ENCODE assay signal across 20 cellular contexts in genomic region chr13:114154476-114154875, GRCh38. TPM values are rescaled to one million over a fixed set of nuclear protein-coding genes. Genes with fewer than 3 reads are reported as not detected.
DNase-seq lines count a peak whose midpoint lies in the region; ATAC-seq and TF ChIP-seq lines count a peak whose summit lies in the region.
"Had no signal": no experiment of that assay in that cellular context is flagged by ENCODE, and none has a peak within 500 bp of the region (broad histone marks: within the 10 kb centered on the region; RNA-seq: fewer than 3 reads in every experiment).

No MANE protein-coding gene starts in this region.

- H3K9me3 Mint-ChIP-seq in activated CD4-positive, alpha-beta T cell treated with anti-CD3 and anti-CD28 coated beads, Interleukin-2, amount 10 ng/mL, durations not matched to agents 7 days and 5 days = peaks cover 14% of the 10 kb centered on the region
- H3K9me3 Mint-ChIP-seq in activated naive CD8-positive, alpha-beta T cell treated with anti-CD3 and anti-CD28 coated beads, Interleukin-2, amount 10 ng/mL, durations not matched to agents 7 days and 5 days = peaks cover 3% of the 10 kb centered on the region
- peaks cover 5% of the 10 kb centered on the region for H3K9me3 Mint-ChIP-seq in stimulated activated memory B cell treated with anti-CD40 and anti-IgM and Interleukin-4, amounts not matched to agents 10 μg/mL and 1 μg/mL and 100 μg/mL, for 72 hours

- H3K27ac Mint-ChIP-seq in activated CD4-positive, alpha-beta T cell treated with anti-CD3 and anti-CD28 coated beads, Interleukin-2, amount 10 ng/mL, durations not matched to agents 7 days and 5 days = peak overlapping the region; percentile 57
- H3K27ac Mint-ChIP-seq in activated naive CD8-positive, alpha-beta T cell treated with anti-CD3 and anti-CD28 coated beads, Interleukin-2, amount 10 ng/mL, durations not matched to agents 7 days and 5 days = peak overlapping the region; percentile 78
- H3K27ac Mint-ChIP-seq in stimulated activated memory B cell treated with anti-CD40 and anti-IgM and Interleukin-4, amounts not matched to agents 10 μg/mL and 1 μg/mL and 100 μg/mL, for 72 hours = peak overlapping the region; percentile 74
- H3K27ac Mint-ChIP-seq: neural progenitor cell had no signal

- no peak for TF ChIP-seq CTCF in NB4 (IDR thresholded peaks at IDR 0.05; ENCODE audit: low read depth, low read length)

- peaks cover 35% of the 10 kb centered on the region for H3K36me3 Mint-ChIP-seq in activated CD4-positive, alpha-beta T cell treated with anti-CD3 and anti-CD28 coated beads, Interleukin-2, amount 10 ng/mL, durations not matched to agents 7 days and 5 days (ENCODE audit: low read depth)
- H3K36me3 Mint-ChIP-seq in activated naive CD8-positive, alpha-beta T cell treated with anti-CD3 and anti-CD28 coated beads, Interleukin-2, amount 10 ng/mL, durations not matched to agents 7 days and 5 days = peaks cover 2% of the 10 kb centered on the region
- H3K36me3 Mint-ChIP-seq in stimulated activated memory B cell treated with anti-CD40 and anti-IgM and Interleukin-4, amounts not matched to agents 10 μg/mL and 1 μg/mL and 100 μg/mL, for 72 hours = no peaks in the 10 kb centered on the region
- H3K36me3 Mint-ChIP-seq: activated naive CD4-positive, alpha-beta T cell treated with anti-CD3 and anti-CD28 coated beads, Interleukin-2, amount 50 U/mL, for 72 hours; neural progenitor cell had no signal

- H3K4me3 Mint-ChIP-seq in activated CD4-positive, alpha-beta T cell treated with anti-CD3 and anti-CD28 coated beads, Interleukin-2, amount 10 ng/mL, durations not matched to agents 7 days and 5 days = no peak overlapping the region
- peak overlapping the region; percentile 80 for H3K4me3 Mint-ChIP-seq in activated naive CD8-positive, alpha-beta T cell treated with anti-CD3 and anti-CD28 coated beads, Interleukin-2, amount 10 ng/mL, durations not matched to agents 7 days and 5 days
- H3K4me3 Mint-ChIP-seq in stimulated activated memory B cell treated with anti-CD40 and anti-IgM and Interleukin-4, amounts not matched to agents 10 μg/mL and 1 μg/mL and 100 μg/mL, for 72 hours = peak overlapping the region; percentile 69
- H3K4me3 Mint-ChIP-seq: neural progenitor cell had no signal

- peaks cover 80% of the 10 kb centered on the region for H3K4me1 Mint-ChIP-seq in activated CD4-positive, alpha-beta T cell treated with anti-CD3 and anti-CD28 coated beads, Interleukin-2, amount 10 ng/mL, durations not matched to agents 7 days and 5 days
- peaks cover 31% of the 10 kb centered on the region for H3K4me1 Mint-ChIP-seq in activated naive CD8-positive, alpha-beta T cell treated with anti-CD3 and anti-CD28 coated beads, Interleukin-2, amount 10 ng/mL, durations not matched to agents 7 days and 5 days
- peaks cover 40% of the 10 kb centered on the region for H3K4me1 Mint-ChIP-seq in stimulated activated memory B cell treated with anti-CD40 and anti-IgM and Interleukin-4, amounts not matched to agents 10 μg/mL and 1 μg/mL and 100 μg/mL, for 72 hours

- POLR2A ChIA-PET in activated CD4-positive, alpha-beta T cell treated with anti-CD3 and anti-CD28 coated beads, Interleukin-2, amount 10 ng/mL, durations not matched to agents 7 days and 5 days (lab: Charles Lee) = no interaction called here
- POLR2A ChIA-PET in activated naive CD8-positive, alpha-beta T cell treated with anti-CD3 and anti-CD28 coated beads, Interleukin-2, amount 10 ng/mL, durations not matched to agents 7 days and 5 days (lab: Charles Lee) = interaction anchor here (1.3 kb wide), 1 partner anchor 10 kb away, joined by 3 read pairs; no protein-coding TSS in a partner anchor

- no peak for TF ChIP-seq POLR2A in NB4 (IDR thresholded peaks at IDR 0.05; ENCODE audit: extremely low read depth, insufficient read length)

- peaks cover 6% of the 10 kb centered on the region for H3K27me3 Mint-ChIP-seq in activated CD4-positive, alpha-beta T cell treated with anti-CD3 and anti-CD28 coated beads, Interleukin-2, amount 10 ng/mL, durations not matched to agents 7 days and 5 days
- peaks cover 10% of the 10 kb centered on the region for H3K27me3 Mint-ChIP-seq in activated naive CD8-positive, alpha-beta T cell treated with anti-CD3 and anti-CD28 coated beads, Interleukin-2, amount 10 ng/mL, durations not matched to agents 7 days and 5 days
- H3K27me3 Mint-ChIP-seq in stimulated activated memory B cell treated with anti-CD40 and anti-IgM and Interleukin-4, amounts not matched to agents 10 μg/mL and 1 μg/mL and 100 μg/mL, for 72 hours = peaks cover 12% of the 10 kb centered on the region

- peak; percentile 72 for ATAC-seq in activated naive CD8-positive, alpha-beta T cell treated with anti-CD3 and anti-CD28 coated beads, Interleukin-2, amount 10 ng/mL, durations not matched to agents 7 days and 5 days (ENCODE audit: low read depth)
- peak; percentile 50 for ATAC-seq in stimulated activated memory B cell treated with anti-CD40 and anti-IgM and Interleukin-4, amounts not matched to agents 10 μg/mL and 1 μg/mL and 100 μg/mL, for 72 hours
- ATAC-seq: A549; activated naive CD4-positive, alpha-beta T cell treated with anti-CD3 and anti-CD28 coated beads, Interleukin-2, amount 50 U/mL, for 72 hours; esophagus mucosa had no signal

- CTCF ChIA-PET in activated CD4-positive, alpha-beta T cell treated with anti-CD3 and anti-CD28 coated beads, Interleukin-2, amount 10 ng/mL, durations not matched to agents 7 days and 5 days (lab: Charles Lee) = interaction anchor here (0.6 to 0.7 kb wide), 2 partner anchors 13 to 41 kb away, joined by 3 to 4 read pairs; no protein-coding TSS in a partner anchor

- DNase-seq in activated CD4-positive, alpha-beta T cell treated with anti-CD3 and anti-CD28 coated beads, Interleukin-2, amount 10 ng/mL, durations not matched to agents 7 days and 5 days = no peak
- no peak for DNase-seq in activated CD4-positive, alpha-beta T cell treated with anti-CD3 and anti-CD28 coated beads for 48 hours
- peak; percentile 77 for DNase-seq in NB4 (ENCODE audit: low read depth)
- no peak for DNase-seq in activated naive CD8-positive, alpha-beta T cell treated with anti-CD3 and anti-CD28 coated beads, Interleukin-2, amount 10 ng/mL, durations not matched to agents 7 days and 5 days
- no peak for DNase-seq in GM03348 (ENCODE audit: low spot score)
- DNase-seq in NCI-H748 (lab: John Stamatoyannopoulos, UW; ENCODE audit: unreplicated experiment) = no peak
- no peak for DNase-seq in NCI-H2081 treated with DMSO at 0.1 percent for 48 hours (lab: John Stamatoyannopoulos, UW)
- DNase-seq: dermis blood vessel endothelial cell, NCI-H1105 treated with DMSO at 0.1 percent for 48 hours, NCI-H774 had no signal

- H3K4me3 ChIP-seq in NB4 (ENCODE audit: low read depth, low read length) = no peak overlapping the region
- H3K4me3 ChIP-seq: A549, HAP-1, neural progenitor cell, Peyer's patch had no signal

RNA-seq across cellular contexts. Expression of gene RASA3, which starts 22.1 kb away (rescaled TPM):
- 100 to 1,000 TPM; 114 to 115 TPM for total RNA-seq in activated CD4-positive, alpha-beta T cell treated with anti-CD3 and anti-CD28 coated beads, Interleukin-2, amount 10 ng/mL, durations not matched to agents 7 days and 5 days
- 10 to 100 TPM; 65.6 to 73.9 TPM for total RNA-seq in activated naive CD8-positive, alpha-beta T cell treated with anti-CD3 and anti-CD28 coated beads, Interleukin-2, amount 10 ng/mL, durations not matched to agents 7 days and 5 days

RNA-seq across cellular contexts. Expression of gene CFAP97D2, which starts 24.6 kb away (rescaled TPM):
- total RNA-seq in activated CD4-positive, alpha-beta T cell treated with anti-CD3 and anti-CD28 coated beads, Interleukin-2, amount 10 ng/mL, durations not matched to agents 7 days and 5 days = not detected
- total RNA-seq in activated naive CD8-positive, alpha-beta T cell treated with anti-CD3 and anti-CD28 coated beads, Interleukin-2, amount 10 ng/mL, durations not matched to agents 7 days and 5 days = under 1 TPM in 1 of 2 experiments, not detected in 1; 0.22 TPM
- total RNA-seq: activated CD8-positive, alpha-beta memory T cell treated with anti-CD3 and anti-CD28 coated beads for 36 hours; activated naive CD4-positive, alpha-beta T cell treated with anti-CD3 and anti-CD28 coated beads, Interleukin-2, amount 50 U/mL, for 72 hours; dermis blood vessel endothelial cell; esophagus mucosa; lung microvascular endothelial cell; Peyer's patch; ureter had no signal
